Comparison of ENCODE assay signal across 12 cellular contexts in genomic region chr6:142841915-142842314, GRCh38.
DNase-seq lines count a peak whose midpoint lies in the region; ATAC-seq and TF ChIP-seq lines count a peak whose summit lies in the region.
"Had no signal": no experiment of that assay in that cellular context is flagged by ENCODE, and none has a peak within 500 bp of the region (broad histone marks: within the 10 kb centered on the region; RNA-seq: fewer than 3 reads in every experiment).

No MANE protein-coding gene starts in this region.

- ATAC-seq in CD4-positive, CD25-positive, alpha-beta regulatory T cell (ENCODE audit: low read depth in 2 of 2) = no peak
- ATAC-seq in activated naive CD8-positive, alpha-beta T cell treated with anti-CD3 and anti-CD28 coated beads, Interleukin-2, amount 50 U/mL, for 24 hours = no peak
- peak in 1 of 2 donors; percentile 23 for ATAC-seq in naive B cell (ENCODE audit: low read depth in 2 of 2)

- no peaks in the 10 kb centered on the region for H3K9me3 ChIP-seq in CD4-positive, CD25-positive, alpha-beta regulatory T cell (ENCODE audit: control insufficient read depth in 2 of 2, low read length in 2 of 2)
- H3K9me3 ChIP-seq in HEK293 (ENCODE audit: control insufficient read depth, insufficient read depth, low read depth, low read length) (no peaks in the 10 kb centered on the region), BE2C (no peaks in the 10 kb centered on the region)
- H3K9me3 ChIP-seq: thyroid gland had no signal

- H3K27me3 ChIP-seq in CD4-positive, CD25-positive, alpha-beta regulatory T cell (ENCODE audit: control insufficient read depth, insufficient read depth, low read length) = no peaks in the 10 kb centered on the region
- no peaks in the 10 kb centered on the region for H3K27me3 ChIP-seq in BE2C
- H3K27me3 ChIP-seq: thyroid gland had no signal

- TF ChIP-seq CTCF in HEK293 (tag by site-specific recombination; IDR thresholded peaks at IDR 0.05) (no peak), BE2C (IDR thresholded peaks at IDR 0.05; ENCODE audit: low read depth, low read length) (no peak)

- H3K36me3 Mint-ChIP-seq in CD4-positive, CD25-positive, alpha-beta regulatory T cell = no peaks in the 10 kb centered on the region
- peaks cover 7% of the 10 kb centered on the region for H3K36me3 Mint-ChIP-seq in activated naive CD8-positive, alpha-beta T cell treated with anti-CD3 and anti-CD28 coated beads, Interleukin-2, amount 50 U/mL, for 24 hours (ENCODE audit: low read depth)
- no peaks in the 10 kb centered on the region for H3K36me3 Mint-ChIP-seq in naive B cell

- H3K9me3 Mint-ChIP-seq in CD4-positive, CD25-positive, alpha-beta regulatory T cell = no peaks in the 10 kb centered on the region
- H3K9me3 Mint-ChIP-seq in activated naive CD8-positive, alpha-beta T cell treated with anti-CD3 and anti-CD28 coated beads, Interleukin-2, amount 50 U/mL, for 24 hours = no peaks in the 10 kb centered on the region
- H3K9me3 Mint-ChIP-seq in naive B cell = no peaks in the 10 kb centered on the region
- H3K9me3 Mint-ChIP-seq: nephron progenitor cell had no signal

- H3K27ac Mint-ChIP-seq in CD4-positive, CD25-positive, alpha-beta regulatory T cell = peak overlapping the region; percentile 88 to 97 (median 96)
- peak overlapping the region; percentile 98 for H3K27ac Mint-ChIP-seq in activated naive CD8-positive, alpha-beta T cell treated with anti-CD3 and anti-CD28 coated beads, Interleukin-2, amount 50 U/mL, for 24 hours
- peak overlapping the region; percentile 33 to 97 (median 92) for H3K27ac Mint-ChIP-seq in naive B cell
- H3K27ac Mint-ChIP-seq: nephron progenitor cell had no signal

- H3K27ac ChIP-seq in CD4-positive, CD25-positive, alpha-beta regulatory T cell (ENCODE audit: insufficient read depth, low read length, poor library complexity, severe bottlenecking) = peak overlapping the region; percentile 97
- H3K27ac ChIP-seq in HEK293 (ENCODE audit: extremely low read depth, low read depth, low read length) = no peak overlapping the region

- peak in 1 of 3 donors; percentile 33 for DNase-seq in CD4-positive, CD25-positive, alpha-beta regulatory T cell
- no peak for DNase-seq in activated naive CD8-positive, alpha-beta T cell treated with anti-CD3 and anti-CD28 coated beads, Interleukin-2, amount 50 U/mL, for 24 hours
- DNase-seq in naive B cell (no peak), BE2C (no peak), HCEC 1CT (no peak), NCI-H2196 treated with DMSO at 0.1 percent for 48 hours (lab: John Stamatoyannopoulos, UW; ENCODE audit: unreplicated experiment) (no peak), NCI-H1092 treated with DMSO at 0.1 percent for 48 hours (lab: John Stamatoyannopoulos, UW) (no peak)
- DNase-seq: NCI-H1694; nephron progenitor cell; stimulated activated CD4-positive, alpha-beta T cell treated with anti-CD3 and anti-CD28 coated beads, Interleukin-1b, Interleukin-23, amount 100 ng/mL, for 48 hours; thyroid gland had no signal

- H3K4me1 ChIP-seq in CD4-positive, CD25-positive, alpha-beta regulatory T cell (ENCODE audit: control insufficient read depth, insufficient read depth, low read length, poor library complexity, severe bottlenecking) = peaks cover 91% of the 10 kb centered on the region
- peaks cover 26% of the 10 kb centered on the region for H3K4me1 ChIP-seq in HEK293 (ENCODE audit: control insufficient read depth, insufficient read depth, low read length)
- H3K4me1 ChIP-seq in BE2C = peaks cover 11% of the 10 kb centered on the region

- CTCF ChIA-PET in HEK293 (lab: Yijun Ruan, JAX) = interaction anchor here (0.6 to 1.0 kb wide), 2 partner anchors 12 to 31 kb away, joined by 3 read pairs; no protein-coding TSS in a partner anchor

- H3K27me3 Mint-ChIP-seq in CD4-positive, CD25-positive, alpha-beta regulatory T cell = no peaks in the 10 kb centered on the region
- H3K27me3 Mint-ChIP-seq in activated naive CD8-positive, alpha-beta T cell treated with anti-CD3 and anti-CD28 coated beads, Interleukin-2, amount 50 U/mL, for 24 hours = no peaks in the 10 kb centered on the region
- H3K27me3 Mint-ChIP-seq in naive B cell = no peaks in the 10 kb centered on the region

- H3K4me3 Mint-ChIP-seq in CD4-positive, CD25-positive, alpha-beta regulatory T cell = peak overlapping the region; percentile 77 to 98 (median 85)
- peak overlapping the region; percentile 82 for H3K4me3 Mint-ChIP-seq in activated naive CD8-positive, alpha-beta T cell treated with anti-CD3 and anti-CD28 coated beads, Interleukin-2, amount 50 U/mL, for 24 hours
- peak overlapping the region; percentile 23 to 91 (median 84) for H3K4me3 Mint-ChIP-seq in naive B cell
- H3K4me3 Mint-ChIP-seq: nephron progenitor cell had no signal

- H3K4me3 ChIP-seq in CD4-positive, CD25-positive, alpha-beta regulatory T cell (ENCODE audit: low read depth, low read length) = peak overlapping the region; percentile 87
- no peak overlapping the region for H3K4me3 ChIP-seq in HEK293 (ENCODE audit: low read depth, low read length)
- no peak overlapping the region for H3K4me3 ChIP-seq in BE2C (ENCODE audit: low read depth, low read length)
- H3K4me3 ChIP-seq: thyroid gland had no signal

- H3K4me1 Mint-ChIP-seq in CD4-positive, CD25-positive, alpha-beta regulatory T cell = peaks cover 57 to 94% (median 78%) of the 10 kb centered on the region in 4 donors
- H3K4me1 Mint-ChIP-seq in activated naive CD8-positive, alpha-beta T cell treated with anti-CD3 and anti-CD28 coated beads, Interleukin-2, amount 50 U/mL, for 24 hours = peaks cover 96% of the 10 kb centered on the region
- peaks cover 62 to 72% (median 70%) of the 10 kb centered on the region in 3 donors for H3K4me1 Mint-ChIP-seq in naive B cell

- POLR2A ChIA-PET in HEK293 (lab: Yijun Ruan, JAX) = no interaction called here

- H3K36me3 ChIP-seq in CD4-positive, CD25-positive, alpha-beta regulatory T cell (ENCODE audit: control insufficient read depth, insufficient read depth, low read length) = no peaks in the 10 kb centered on the region
- H3K36me3 ChIP-seq in HEK293 (ENCODE audit: control insufficient read depth in 2 of 2, insufficient read depth in 1 of 2, low read length in 2 of 2) (no peaks in the 10 kb centered on the region), BE2C (no peaks in the 10 kb centered on the region)
- H3K36me3 ChIP-seq: thyroid gland had no signal

TF ChIP-seq in HEK293, 187 proteins besides CTCF, POLR2A, EP300 and RAD21:
- TF ChIP-seq ZNF664 (tag by site-specific recombination; IDR thresholded peaks at IDR 0.05) (peak; percentile 56; the same call in 1 of the 2 replicates), ZNF768 (tag by site-specific recombination; IDR thresholded peaks at IDR 0.05) (no peak)
TF ChIP-seq in HEK293: peak in this region for 1.
